Comparison of ENCODE assay signal across 9 cellular contexts in the genomic region with DNA sequence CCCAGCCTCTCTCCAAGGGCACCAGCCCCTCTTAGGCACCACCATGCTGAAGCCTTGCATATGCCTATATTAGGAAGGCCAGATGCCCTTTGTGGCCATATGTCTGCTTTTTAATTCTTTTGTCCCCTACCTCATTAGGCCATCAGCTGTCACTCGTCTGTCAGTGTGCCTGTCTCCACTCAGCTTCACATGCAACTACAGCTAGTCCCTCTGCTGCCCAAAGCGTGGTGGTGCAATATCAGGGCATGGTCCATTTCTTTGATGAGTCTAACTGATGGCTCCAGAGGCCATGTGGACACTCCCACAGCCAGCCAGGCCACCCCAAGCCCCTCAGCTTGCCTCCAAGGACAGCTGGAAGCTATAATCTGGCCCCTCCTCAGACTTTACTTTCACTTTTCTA. TPM values are rescaled to one million over a fixed set of nuclear protein-coding genes. Genes with fewer than 3 reads are reported as not detected.
DNase-seq lines count a peak whose midpoint lies in the region; ATAC-seq, FAIRE-seq and TF ChIP-seq lines count a peak whose summit lies in the region.
"Had no signal": no experiment of that assay in that cellular context is flagged by ENCODE, and none has a peak within 500 bp of the region (broad histone marks: within the 10 kb centered on the region; RNA-seq: fewer than 3 reads in every experiment).

No MANE protein-coding gene starts in this region.

- H3K4me3 ChIP-seq in CD4-positive, alpha-beta memory T cell (ENCODE audit: low read length in 2 of 2), result no peak overlapping the region
- H3K4me3 ChIP-seq in HCT116 (replicated peaks in 1 of 2; ENCODE audit: low read depth in 1 of 2, low read length in 2 of 2) (no peak overlapping the region), fibroblast of the aortic adventitia (ENCODE audit: low read depth, low read length) (no peak overlapping the region), testis (no peak overlapping the region)
- H3K4me3 ChIP-seq: SJSA1 had no signal

- H2AFZ ChIP-seq in HCT116 (ENCODE audit: low read depth, low read length, poor library complexity, severe bottlenecking), result no peak overlapping the region

- FAIRE-seq in H54 (lab: Jason Lieb, UNC), result no peak

- H3K4me2 ChIP-seq in HCT116 (ENCODE audit: low read length), result peak overlapping the region; percentile 76; the same call in 1 of the 2 replicates

- H3K27ac Mint-ChIP-seq in CD4-positive, alpha-beta memory T cell, result peak overlapping the region in 5 of 7 donors; percentile 18 to 84 (median 72)

- peak overlapping the region in 1 of 8 donors; percentile 40 for H3K4me3 Mint-ChIP-seq in CD4-positive, alpha-beta memory T cell

- peaks cover 14% of the 10 kb centered on the region; the same call in 1 of the 2 replicates for H3K79me2 ChIP-seq in HCT116 (ENCODE audit: insufficient read depth, low read length)

- TF ChIP-seq POLR2A in HCT116 (IDR thresholded peaks at IDR 0.05; ENCODE audit: borderline replicate concordance, extremely low read depth, insufficient read depth, insufficient read length) (no peak), testis (IDR thresholded peaks at IDR 0.05) (no peak), H54 (IDR thresholded peaks at IDR 0.05; ENCODE audit: low read depth, low read length) (no peak)

- H3K27me3 ChIP-seq in CD4-positive, alpha-beta memory T cell (ENCODE audit: insufficient read depth, low read length), result no peaks in the 10 kb centered on the region
- H3K27me3 ChIP-seq in HCT116 (ENCODE audit: insufficient read depth, low read length) (no peaks in the 10 kb centered on the region), testis (no peaks in the 10 kb centered on the region)
- H3K27me3 ChIP-seq: SJSA1 had no signal

- RAD21 ChIA-PET in HCT116 (lab: Charles Lee; ENCODE audit: low non-redundant PET in 1 of 2, low total read pairs in 2 of 2, uncharacterized antibody in 2 of 2, unreplicated experiment in 2 of 2), result interaction anchor here (1.3 to 2.7 kb wide), 4 partner anchors 11 to 20 kb away, joined by 4 to 22 read pairs (median 11); no protein-coding TSS in a partner anchor

- peaks cover 3% of the 10 kb centered on the region; the same call in 1 of the 2 replicates for H4K20me1 ChIP-seq in HCT116 (ENCODE audit: insufficient read depth)

- no peaks in the 10 kb centered on the region for H3K27me3 Mint-ChIP-seq in CD4-positive, alpha-beta memory T cell

- H3K9ac ChIP-seq in HCT116 (ENCODE audit: low read length), result no peak overlapping the region

- peak; percentile 23 for ATAC-seq in HCT116

- 47 to 53% methylated on average over 2 of the region's 2 CpGs for WGBS in testis, 2 donors

- H3K27ac ChIP-seq in CD4-positive, alpha-beta memory T cell (ENCODE audit: low read depth, low read length), result no peak overlapping the region
- H3K27ac ChIP-seq in HCT116 (ENCODE audit: low read depth, low read length) (no peak overlapping the region), testis (no peak overlapping the region)
- H3K27ac ChIP-seq: SJSA1 had no signal

- H3K36me3 Mint-ChIP-seq in CD4-positive, alpha-beta memory T cell, result peaks cover 0 to 6% of the 10 kb centered on the region in 2 donors

- no peaks in the 10 kb centered on the region for H3K9me2 ChIP-seq in HCT116 (ENCODE audit: insufficient read depth)

- H3K4me1 Mint-ChIP-seq in CD4-positive, alpha-beta memory T cell, result peaks cover 36 to 74% (median 49%) of the 10 kb centered on the region in 4 donors

- peak; percentile 60 for TF ChIP-seq RAD21 in HCT116 (IDR thresholded peaks at IDR 0.05; ENCODE audit: low read depth)

- intact Hi-C loops in CD4-positive, alpha-beta memory T cell (cut with micrococcal nuclease), result loop anchor here (5.0 to 10.0 kb wide), 2 partner anchors 391 to 427 kb away; a partner anchor contains a TSS
- intact Hi-C loops in HCT116 (cut with micrococcal nuclease) (loop anchor here (1.0 to 10.0 kb wide), 3 partner anchors 20 to 451 kb away; a partner anchor contains a TSS), testis (cut with DNase I; ENCODE audit: low total_unique reads) (loop anchor here (10.0 kb wide), 1 partner anchor 151 kb away; a partner anchor contains a TSS)

- peak; percentile 47 to 67 (median 66); a peak in 5 of 6 replicates for TF ChIP-seq CTCF in HCT116 (IDR thresholded peaks at IDR 0.05 in 2 of 3, conservative IDR thresholded peaks at IDR 0.05 in 1 of 3; ENCODE audit: borderline replicate concordance in 1 of 3, insufficient read depth in 1 of 3, low read depth in 2 of 3, low read length in 2 of 3)
- TF ChIP-seq CTCF in fibroblast of the aortic adventitia (IDR thresholded peaks at IDR 0.05; ENCODE audit: insufficient read depth, low read length), result peak; percentile 54
- peak in 2 of 3 experiments; percentile 29 to 41 for TF ChIP-seq CTCF in testis (IDR thresholded peaks at IDR 0.05)

- H3K4me1 ChIP-seq in CD4-positive, alpha-beta memory T cell (ENCODE audit: insufficient read depth, low read length), result peaks cover 49% of the 10 kb centered on the region
- H3K4me1 ChIP-seq in HCT116 (ENCODE audit: control insufficient read depth in 1 of 2, insufficient read depth in 2 of 2, low read length in 2 of 2), result peaks cover 76 to 92% of the 10 kb centered on the region in 2 experiments
- peaks cover 36% of the 10 kb centered on the region for H3K4me1 ChIP-seq in testis

- CTCF ChIA-PET in CD4-positive, alpha-beta memory T cell (lab: Charles Lee; ENCODE audit: partially characterized antibody), result interaction anchor here (1.4 to 17.1 kb wide), 6 partner anchors 12 to 76 kb away, joined by 4 to 465 read pairs (median 112); a partner anchor contains a TSS
- CTCF ChIA-PET in HCT116 (lab: Charles Lee), result interaction anchor here (0.6 to 7.2 kb wide), 9 partner anchors 11 to 179 kb away, joined by 3 to 110 read pairs (median 8); a partner anchor contains a TSS

- POLR2A ChIA-PET in CD4-positive, alpha-beta memory T cell (lab: Charles Lee; ENCODE audit: partially characterized antibody), result interaction anchor here (0.7 to 3.1 kb wide), 3 partner anchors 19 to 150 kb away, joined by 3 to 18 read pairs (median 3); a partner anchor contains a TSS
- POLR2A ChIA-PET in HCT116 (lab: Charles Lee), result no interaction called here

- no peaks in the 10 kb centered on the region for H3K9me3 Mint-ChIP-seq in CD4-positive, alpha-beta memory T cell

- BruUV-seq in HCT116 (replicated peaks; lab: Mats Ljungman, UMichigan), result no TSS peak

- no peaks in the 10 kb centered on the region for H3K36me3 ChIP-seq in CD4-positive, alpha-beta memory T cell (ENCODE audit: insufficient read depth, low read length)
- H3K36me3 ChIP-seq in HCT116 (ENCODE audit: control insufficient read depth in 1 of 2, insufficient read depth in 2 of 2, low read length in 2 of 2) (no peaks in the 10 kb centered on the region), testis (ENCODE audit: low read depth, missing control alignments) (no peaks in the 10 kb centered on the region)

- H3K9me3 ChIP-seq in CD4-positive, alpha-beta memory T cell (ENCODE audit: control insufficient read depth in 1 of 2, low read length in 2 of 2), result no peaks in the 10 kb centered on the region
- H3K9me3 ChIP-seq in HCT116 (ENCODE audit: control insufficient read depth in 1 of 2, insufficient read depth in 1 of 2, low read depth in 1 of 2, low read length in 2 of 2) (no peaks in the 10 kb centered on the region), testis (no peaks in the 10 kb centered on the region)

- DNase-seq in CD4-positive, alpha-beta memory T cell, result no peak
- DNase-seq in HCT116 (ENCODE audit: low read depth, low spot score), result no peak
- peak; percentile 92 for DNase-seq in SK-N-DZ (ENCODE audit: low spot score)
- DNase-seq in fibroblast of the aortic adventitia (ENCODE audit: low read depth), result peak; percentile 32
- DNase-seq in testis, result peak; percentile 54
- DNase-seq in middle frontal gyrus (ENCODE audit: extremely low spot score, low spot score), result no peak
- DNase-seq in LoVo (ENCODE audit: low spot score), result no peak
- DNase-seq in H54 (ENCODE audit: insufficient read length, low spot score), result no peak

TF ChIP-seq in HCT116, 20 proteins besides CTCF, POLR2A, EP300 and RAD21:
- TF ChIP-seq EZH2phosphoT487 (IDR thresholded peaks at IDR 0.05; ENCODE audit: borderline replicate concordance), result no peak

RNA-seq across cellular contexts. Expression of a gene that starts 36.3 kb away (rescaled TPM):
- 100 to 1,000 TPM; 134 to 136 TPM for total RNA-seq in CD4-positive, alpha-beta memory T cell
- polyA plus RNA-seq in CD4-positive, alpha-beta memory T cell, result 10 to 100 TPM in 1 of 2 donors, 1 to 10 TPM in 1; 6.0 to 44.9 TPM
- 37.2 TPM for total RNA-seq in HCT116 (2021; ENCODE audit: unreplicated experiment)
- 33.8 and 36.0 TPM in 2 replicates for polyA plus RNA-seq in HCT116 (2012)
- 13.9 and 15.3 TPM in 2 replicates for polyA plus RNA-seq in SK-N-DZ (2014; cell fraction: cytosol; rRNA removed)
- polyA plus RNA-seq in SK-N-DZ (2014; cell fraction: nucleus; rRNA removed), result 20.9 and 42.8 TPM in 2 replicates
- 78.3 and 82.8 TPM in 2 replicates for total RNA-seq in fibroblast of the aortic adventitia (ENCODE audit: low replicate concordance)
- 100 to 1,000 TPM in 1 of 2 donors, 10 to 100 TPM in 1; 91.1 to 154 TPM for total RNA-seq in testis
- polyA plus RNA-seq in testis (ENCODE audit: insufficient read depth, low read depth, low replicate concordance), result 89.1 TPM

Comparison
In these comparisons a context has a peak if more than half of its experiments do, and no peak if none do; other contexts are left out.
1. DNase-seq: peak in SK-N-DZ (single experiment), fibroblast of the aortic adventitia (single experiment) and testis (single experiment); none in CD4-positive, alpha-beta memory T cell (0 of 5), HCT116 (single experiment), middle frontal gyrus (single experiment), LoVo (single experiment) and H54 (single experiment).
2. Peak in every context shown above with its lines, with median percentiles within 50 percentile points of each other: CTCF ChIP-seq.